Comparison of ENCODE assay signal across 1 cellular context in the genomic region with DNA sequence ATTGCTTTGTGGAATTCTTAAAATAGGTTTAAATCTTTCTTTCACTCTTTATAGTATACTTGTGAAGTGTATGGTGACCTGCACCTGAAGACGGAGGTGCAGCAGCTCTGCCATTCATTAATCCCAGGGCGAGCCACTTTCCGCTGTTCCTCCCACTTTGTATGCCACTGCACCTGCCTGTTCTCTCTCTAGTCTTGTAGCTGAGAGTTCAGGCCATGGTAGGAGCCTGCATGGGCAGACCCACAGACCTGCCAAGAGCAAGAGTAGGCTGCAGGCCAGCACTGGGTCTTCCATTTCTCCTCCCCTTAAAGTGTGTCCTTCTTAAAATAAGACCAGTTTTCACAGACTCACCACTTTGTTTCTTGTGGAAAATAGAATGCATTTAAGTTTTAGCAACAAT.
TF ChIP-seq lines count a peak whose summit lies in the region.

No MANE protein-coding gene starts in this region.

TF ChIP-seq in GM23338, 12 proteins besides CTCF, POLR2A, EP300 and RAD21 (continued from another document):
- TF ChIP-seq, protein P1, sequence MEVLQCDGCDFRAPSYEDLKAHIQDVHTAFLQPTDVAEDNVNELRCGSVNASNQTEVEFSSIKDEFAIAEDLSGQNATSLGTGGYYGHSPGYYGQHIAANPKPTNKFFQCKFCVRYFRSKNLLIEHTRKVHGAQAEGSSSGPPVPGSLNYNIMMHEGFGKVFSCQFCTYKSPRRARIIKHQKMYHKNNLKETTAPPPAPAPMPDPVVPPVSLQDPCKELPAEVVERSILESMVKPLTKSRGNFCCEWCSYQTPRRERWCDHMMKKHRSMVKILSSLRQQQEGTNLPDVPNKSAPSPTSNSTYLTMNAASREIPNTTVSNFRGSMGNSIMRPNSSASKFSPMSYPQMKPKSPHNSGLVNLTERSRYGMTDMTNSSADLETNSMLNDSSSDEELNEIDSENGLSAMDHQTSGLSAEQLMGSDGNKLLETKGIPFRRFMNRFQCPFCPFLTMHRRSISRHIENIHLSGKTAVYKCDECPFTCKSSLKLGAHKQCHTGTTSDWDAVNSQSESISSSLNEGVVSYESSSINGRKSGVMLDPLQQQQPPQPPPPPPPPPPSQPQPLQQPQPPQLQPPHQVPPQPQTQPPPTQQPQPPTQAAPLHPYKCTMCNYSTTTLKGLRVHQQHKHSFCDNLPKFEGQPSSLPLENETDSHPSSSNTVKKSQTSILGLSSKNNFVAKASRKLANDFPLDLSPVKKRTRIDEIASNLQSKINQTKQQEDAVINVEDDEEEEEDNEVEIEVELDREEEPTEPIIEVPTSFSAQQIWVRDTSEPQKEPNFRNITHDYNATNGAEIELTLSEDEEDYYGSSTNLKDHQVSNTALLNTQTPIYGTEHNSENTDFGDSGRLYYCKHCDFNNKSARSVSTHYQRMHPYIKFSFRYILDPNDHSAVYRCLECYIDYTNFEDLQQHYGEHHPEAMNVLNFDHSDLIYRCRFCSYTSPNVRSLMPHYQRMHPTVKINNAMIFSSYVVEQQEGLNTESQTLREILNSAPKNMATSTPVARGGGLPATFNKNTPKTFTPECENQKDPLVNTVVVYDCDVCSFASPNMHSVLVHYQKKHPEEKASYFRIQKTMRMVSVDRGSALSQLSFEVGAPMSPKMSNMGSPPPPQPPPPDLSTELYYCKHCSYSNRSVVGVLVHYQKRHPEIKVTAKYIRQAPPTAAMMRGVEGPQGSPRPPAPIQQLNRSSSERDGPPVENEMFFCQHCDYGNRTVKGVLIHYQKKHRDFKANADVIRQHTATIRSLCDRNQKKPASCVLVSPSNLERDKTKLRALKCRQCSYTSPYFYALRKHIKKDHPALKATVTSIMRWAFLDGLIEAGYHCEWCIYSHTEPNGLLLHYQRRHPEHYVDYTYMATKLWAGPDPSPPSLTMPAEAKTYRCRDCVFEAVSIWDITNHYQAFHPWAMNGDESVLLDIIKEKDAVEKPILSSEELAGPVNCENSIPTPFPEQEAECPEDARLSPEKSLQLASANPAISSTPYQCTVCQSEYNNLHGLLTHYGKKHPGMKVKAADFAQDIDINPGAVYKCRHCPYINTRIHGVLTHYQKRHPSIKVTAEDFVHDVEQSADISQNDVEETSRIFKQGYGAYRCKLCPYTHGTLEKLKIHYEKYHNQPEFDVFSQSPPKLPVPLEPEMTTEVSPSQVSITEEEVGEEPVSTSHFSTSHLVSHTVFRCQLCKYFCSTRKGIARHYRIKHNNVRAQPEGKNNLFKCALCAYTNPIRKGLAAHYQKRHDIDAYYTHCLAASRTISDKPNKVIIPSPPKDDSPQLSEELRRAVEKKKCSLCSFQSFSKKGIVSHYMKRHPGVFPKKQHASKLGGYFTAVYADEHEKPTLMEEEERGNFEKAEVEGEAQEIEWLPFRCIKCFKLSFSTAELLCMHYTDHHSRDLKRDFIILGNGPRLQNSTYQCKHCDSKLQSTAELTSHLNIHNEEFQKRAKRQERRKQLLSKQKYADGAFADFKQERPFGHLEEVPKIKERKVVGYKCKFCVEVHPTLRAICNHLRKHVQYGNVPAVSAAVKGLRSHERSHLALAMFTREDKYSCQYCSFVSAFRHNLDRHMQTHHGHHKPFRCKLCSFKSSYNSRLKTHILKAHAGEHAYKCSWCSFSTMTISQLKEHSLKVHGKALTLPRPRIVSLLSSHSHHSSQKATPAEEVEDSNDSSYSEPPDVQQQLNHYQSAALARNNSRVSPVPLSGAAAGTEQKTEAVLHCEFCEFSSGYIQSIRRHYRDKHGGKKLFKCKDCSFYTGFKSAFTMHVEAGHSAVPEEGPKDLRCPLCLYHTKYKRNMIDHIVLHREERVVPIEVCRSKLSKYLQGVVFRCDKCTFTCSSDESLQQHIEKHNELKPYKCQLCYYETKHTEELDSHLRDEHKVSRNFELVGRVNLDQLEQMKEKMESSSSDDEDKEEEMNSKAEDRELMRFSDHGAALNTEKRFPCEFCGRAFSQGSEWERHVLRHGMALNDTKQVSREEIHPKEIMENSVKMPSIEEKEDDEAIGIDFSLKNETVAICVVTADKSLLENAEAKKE (CRISPR knock-in tag; IDR thresholded peaks at IDR 0.05) = no peak
- TF ChIP-seq POLR2AphosphoS5 (IDR thresholded peaks at IDR 0.05; ENCODE audit: low read depth) = no peak
- TF ChIP-seq ZNF114 (CRISPR knock-in tag; IDR thresholded peaks at IDR 0.05) = no peak
- no peak for TF ChIP-seq CREB1 (CRISPR knock-in tag; IDR thresholded peaks at IDR 0.05; ENCODE audit: low read depth)
- TF ChIP-seq EZH2 (IDR thresholded peaks at IDR 0.05; ENCODE audit: low read depth, unreplicated experiment) = no peak
- TF ChIP-seq ZNF331 (CRISPR knock-in tag; IDR thresholded peaks at IDR 0.05; ENCODE audit: low read depth) = no peak
- TF ChIP-seq, protein P2, sequence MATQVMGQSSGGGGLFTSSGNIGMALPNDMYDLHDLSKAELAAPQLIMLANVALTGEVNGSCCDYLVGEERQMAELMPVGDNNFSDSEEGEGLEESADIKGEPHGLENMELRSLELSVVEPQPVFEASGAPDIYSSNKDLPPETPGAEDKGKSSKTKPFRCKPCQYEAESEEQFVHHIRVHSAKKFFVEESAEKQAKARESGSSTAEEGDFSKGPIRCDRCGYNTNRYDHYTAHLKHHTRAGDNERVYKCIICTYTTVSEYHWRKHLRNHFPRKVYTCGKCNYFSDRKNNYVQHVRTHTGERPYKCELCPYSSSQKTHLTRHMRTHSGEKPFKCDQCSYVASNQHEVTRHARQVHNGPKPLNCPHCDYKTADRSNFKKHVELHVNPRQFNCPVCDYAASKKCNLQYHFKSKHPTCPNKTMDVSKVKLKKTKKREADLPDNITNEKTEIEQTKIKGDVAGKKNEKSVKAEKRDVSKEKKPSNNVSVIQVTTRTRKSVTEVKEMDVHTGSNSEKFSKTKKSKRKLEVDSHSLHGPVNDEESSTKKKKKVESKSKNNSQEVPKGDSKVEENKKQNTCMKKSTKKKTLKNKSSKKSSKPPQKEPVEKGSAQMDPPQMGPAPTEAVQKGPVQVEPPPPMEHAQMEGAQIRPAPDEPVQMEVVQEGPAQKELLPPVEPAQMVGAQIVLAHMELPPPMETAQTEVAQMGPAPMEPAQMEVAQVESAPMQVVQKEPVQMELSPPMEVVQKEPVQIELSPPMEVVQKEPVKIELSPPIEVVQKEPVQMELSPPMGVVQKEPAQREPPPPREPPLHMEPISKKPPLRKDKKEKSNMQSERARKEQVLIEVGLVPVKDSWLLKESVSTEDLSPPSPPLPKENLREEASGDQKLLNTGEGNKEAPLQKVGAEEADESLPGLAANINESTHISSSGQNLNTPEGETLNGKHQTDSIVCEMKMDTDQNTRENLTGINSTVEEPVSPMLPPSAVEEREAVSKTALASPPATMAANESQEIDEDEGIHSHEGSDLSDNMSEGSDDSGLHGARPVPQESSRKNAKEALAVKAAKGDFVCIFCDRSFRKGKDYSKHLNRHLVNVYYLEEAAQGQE (IDR thresholded peaks at IDR 0.05; ENCODE audit: unreplicated experiment) = no peak
- no peak for TF ChIP-seq STAT1 (IDR thresholded peaks at IDR 0.05; ENCODE audit: unreplicated experiment)
- TF ChIP-seq, protein P3, sequence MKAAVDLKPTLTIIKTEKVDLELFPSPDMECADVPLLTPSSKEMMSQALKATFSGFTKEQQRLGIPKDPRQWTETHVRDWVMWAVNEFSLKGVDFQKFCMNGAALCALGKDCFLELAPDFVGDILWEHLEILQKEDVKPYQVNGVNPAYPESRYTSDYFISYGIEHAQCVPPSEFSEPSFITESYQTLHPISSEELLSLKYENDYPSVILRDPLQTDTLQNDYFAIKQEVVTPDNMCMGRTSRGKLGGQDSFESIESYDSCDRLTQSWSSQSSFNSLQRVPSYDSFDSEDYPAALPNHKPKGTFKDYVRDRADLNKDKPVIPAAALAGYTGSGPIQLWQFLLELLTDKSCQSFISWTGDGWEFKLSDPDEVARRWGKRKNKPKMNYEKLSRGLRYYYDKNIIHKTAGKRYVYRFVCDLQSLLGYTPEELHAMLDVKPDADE (IDR thresholded peaks at IDR 0.05) = no peak
